11 cellular contexts compared by ENCODE assay signal in the genomic region with DNA sequence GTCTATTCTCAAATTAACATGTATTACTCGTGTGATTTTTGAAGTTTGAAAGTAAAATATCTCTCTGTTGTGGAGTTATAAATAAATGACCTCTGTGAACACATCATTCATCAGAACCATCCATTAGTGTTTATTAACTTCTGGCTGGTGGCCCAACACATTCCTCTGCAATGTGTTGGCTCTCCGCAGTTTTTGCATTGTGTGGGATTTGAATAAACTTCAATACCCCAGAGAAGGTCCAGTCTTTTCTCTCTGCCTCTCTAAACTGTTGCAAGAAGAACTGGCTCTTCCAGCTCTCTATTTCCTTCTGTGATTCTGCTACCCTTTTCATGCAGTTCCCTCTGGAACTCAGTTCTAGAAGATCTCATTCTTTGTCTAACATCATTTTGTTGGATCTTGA.
A peak's percentile ranks its signal among the peaks of the same experiment; 100 is the strongest.
DNase-seq lines count a peak whose midpoint lies in the region; ATAC-seq and TF ChIP-seq lines count a peak whose summit lies in the region.
"Had no signal": no experiment of that assay in that cellular context is flagged by ENCODE, and none has a peak within 500 bp of the region (broad histone marks: within the 10 kb centered on the region; RNA-seq: fewer than 3 reads in every experiment).

No MANE protein-coding gene starts in this region.

- H3K27ac Mint-ChIP-seq in stimulated activated naive B cell treated with anti-CD40 and anti-IgM and Interleukin-4, amounts not matched to agents 10 μg/mL and 1 μg/mL and 100 μg/mL, for 72 hours = no peak overlapping the region
- H3K27ac Mint-ChIP-seq: activated naive CD4-positive, alpha-beta T cell treated with anti-CD3 and anti-CD28 coated beads, Interleukin-2, amount 50 U/mL, for 24 hours; progenitor cell of endocrine pancreas had no signal

- intact Hi-C loops in heart left ventricle (cut with DNase I) = no loop called here
- intact Hi-C loops in sigmoid colon (cut with DNase I) = no loop called here

- H3K36me3 ChIP-seq in heart left ventricle (no peaks in the 10 kb centered on the region), sigmoid colon (no peaks in the 10 kb centered on the region)

- DNase-seq in H4 (ENCODE audit: low spot score) (peak; percentile 60), amniotic epithelial cell (ENCODE audit: low read depth) (peak; percentile 83), heart left ventricle (peak in 1 of 5 donors; percentile 11), sigmoid colon (no peak), NCI-H146 (lab: John Stamatoyannopoulos, UW) (no peak)
- DNase-seq in stimulated activated naive B cell treated with anti-CD40 and anti-IgM and Interleukin-4, amounts not matched to agents 10 μg/mL and 1 μg/mL and 100 μg/mL, for 72 hours = no peak
- DNase-seq: KG1 had no signal

- no peaks in the 10 kb centered on the region for H3K27me3 ChIP-seq in heart left ventricle
- H3K27me3 ChIP-seq in sigmoid colon = no peaks in the 10 kb centered on the region

- peak in 3 of 4 donors; percentile 62 to 69 (median 68) for ATAC-seq in heart left ventricle
- ATAC-seq in GM21447 (IDR thresholded peaks at IDR 0.05; ENCODE audit: unreplicated experiment) = no peak
- no peak for ATAC-seq in GM19397 (IDR thresholded peaks at IDR 0.05; ENCODE audit: unreplicated experiment)
- ATAC-seq in stimulated activated naive B cell treated with anti-CD40 and anti-IgM and Interleukin-4, amounts not matched to agents 10 μg/mL and 1 μg/mL and 100 μg/mL, for 72 hours (replicated peaks) = no peak

- TF ChIP-seq POLR2A in heart left ventricle (IDR thresholded peaks at IDR 0.05) (no peak), sigmoid colon (IDR thresholded peaks at IDR 0.05) (no peak)

- H3K27ac ChIP-seq in heart left ventricle = peak overlapping the region in 5 of 12 donors; percentile 3 to 61 (median 23)
- peak overlapping the region in 3 of 4 donors; percentile 4 to 56 (median 29) for H3K27ac ChIP-seq in sigmoid colon

- H3K4me3 ChIP-seq in heart left ventricle (no peak overlapping the region), sigmoid colon (no peak overlapping the region)

- no peaks in the 10 kb centered on the region for H3K9me3 ChIP-seq in heart left ventricle
- H3K9me3 ChIP-seq in sigmoid colon = no peaks in the 10 kb centered on the region

- WGBS in heart left ventricle, 4 donors = 6 to 12% (median 8%) methylated on average over 2 of the region's 2 CpGs
- WGBS in sigmoid colon, 2 donors = 67 to 70% methylated on average over 2 of the region's 2 CpGs

- no peak overlapping the region for H3K4me3 Mint-ChIP-seq in stimulated activated naive B cell treated with anti-CD40 and anti-IgM and Interleukin-4, amounts not matched to agents 10 μg/mL and 1 μg/mL and 100 μg/mL, for 72 hours
- H3K4me3 Mint-ChIP-seq: activated naive CD4-positive, alpha-beta T cell treated with anti-CD3 and anti-CD28 coated beads, Interleukin-2, amount 50 U/mL, for 24 hours had no signal

- no peak for TF ChIP-seq EP300 in sigmoid colon (IDR thresholded peaks at IDR 0.05)

- H3K4me1 ChIP-seq in heart left ventricle = peaks cover 0 to 38% (median 17%) of the 10 kb centered on the region in 12 donors
- H3K4me1 ChIP-seq in sigmoid colon = peaks cover 0 to 41% (median 27%) of the 10 kb centered on the region in 4 donors

- TF ChIP-seq CTCF in heart left ventricle (IDR thresholded peaks at IDR 0.05) (no peak), sigmoid colon (IDR thresholded peaks at IDR 0.05) (no peak)

- peaks cover 9 to 22% of the 10 kb centered on the region in 2 donors for H3K27me3 Mint-ChIP-seq in stimulated activated naive B cell treated with anti-CD40 and anti-IgM and Interleukin-4, amounts not matched to agents 10 μg/mL and 1 μg/mL and 100 μg/mL, for 72 hours
- H3K27me3 Mint-ChIP-seq: activated naive CD4-positive, alpha-beta T cell treated with anti-CD3 and anti-CD28 coated beads, Interleukin-2, amount 50 U/mL, for 24 hours; progenitor cell of endocrine pancreas had no signal

- no peaks in the 10 kb centered on the region for H3K9me3 Mint-ChIP-seq in stimulated activated naive B cell treated with anti-CD40 and anti-IgM and Interleukin-4, amounts not matched to agents 10 μg/mL and 1 μg/mL and 100 μg/mL, for 72 hours
- H3K9me3 Mint-ChIP-seq: activated naive CD4-positive, alpha-beta T cell treated with anti-CD3 and anti-CD28 coated beads, Interleukin-2, amount 50 U/mL, for 24 hours had no signal

- no peaks in the 10 kb centered on the region for H3K4me1 Mint-ChIP-seq in stimulated activated naive B cell treated with anti-CD40 and anti-IgM and Interleukin-4, amounts not matched to agents 10 μg/mL and 1 μg/mL and 100 μg/mL, for 72 hours
- H3K4me1 Mint-ChIP-seq: activated naive CD4-positive, alpha-beta T cell treated with anti-CD3 and anti-CD28 coated beads, Interleukin-2, amount 50 U/mL, for 24 hours had no signal

- no peaks in the 10 kb centered on the region for H3K36me3 Mint-ChIP-seq in stimulated activated naive B cell treated with anti-CD40 and anti-IgM and Interleukin-4, amounts not matched to agents 10 μg/mL and 1 μg/mL and 100 μg/mL, for 72 hours
- H3K36me3 Mint-ChIP-seq: activated naive CD4-positive, alpha-beta T cell treated with anti-CD3 and anti-CD28 coated beads, Interleukin-2, amount 50 U/mL, for 24 hours had no signal

Comparison
In these comparisons a context has a peak if more than half of its experiments do, and no peak if none do; other contexts are left out.
1. DNase-seq: peak in H4 (single experiment) and amniotic epithelial cell (single experiment); none in sigmoid colon (single experiment), NCI-H146 (single experiment) and stimulated activated naive B cell treated with anti-CD40 and anti-IgM and Interleukin-4, amounts not matched to agents 10 μg/mL and 1 μg/mL and 100 μg/mL, for 72 hours (single experiment).
2. ATAC-seq: peak in heart left ventricle (3 of 4); none in GM21447 (single experiment), GM19397 (single experiment) and stimulated activated naive B cell treated with anti-CD40 and anti-IgM and Interleukin-4, amounts not matched to agents 10 μg/mL and 1 μg/mL and 100 μg/mL, for 72 hours (0 of 2).